17 cellular contexts compared by ENCODE assay signal in genomic region chr2:119523383-119523958, GRCh38. TPM values are rescaled to one million over a fixed set of nuclear protein-coding genes. Genes with fewer than 3 reads are reported as not detected.
DNase-seq lines count a peak whose midpoint lies in the region; ATAC-seq, FAIRE-seq and TF ChIP-seq lines count a peak whose summit lies in the region.
"Had no signal": no experiment of that assay in that cellular context is flagged by ENCODE, and none has a peak within 500 bp of the region (broad histone marks: within the 10 kb centered on the region; RNA-seq: fewer than 3 reads in every experiment).

No MANE protein-coding gene starts in this region.

- H4K5ac ChIP-seq in H9 (ENCODE audit: insufficient read length, low read depth, low read length): no peak overlapping the region

- TF ChIP-seq POLR2A in body of pancreas (IDR thresholded peaks at IDR 0.05): no peak

- H3K14ac ChIP-seq in H9 (ENCODE audit: insufficient read depth, low read length): no peak overlapping the region

- peaks cover 8% of the 10 kb centered on the region for H3K23me2 ChIP-seq in H9 (ENCODE audit: insufficient read length, low read depth, low read length, poor library complexity, severe bottlenecking)

- H3K4me1 ChIP-seq in H9 (ENCODE audit: insufficient read depth, low read length): no peaks in the 10 kb centered on the region
- H3K4me1 ChIP-seq in body of pancreas: peaks cover 57% of the 10 kb centered on the region
- H3K4me1 ChIP-seq in iPS-20b (ENCODE audit: insufficient read depth, low read length): peaks cover 13% of the 10 kb centered on the region
- no peaks in the 10 kb centered on the region for H3K4me1 ChIP-seq in pancreas
- H3K4me1 ChIP-seq: BLaER1 treated with 17β-estradiol and CSF1 and Interleukin-3, amounts not matched to agents 10 nM and 100 nM; right atrium auricular region had no signal

- peaks cover 31 to 42% of the 10 kb centered on the region in 2 experiments for H3K4me1 Mint-ChIP-seq in H9
- no peaks in the 10 kb centered on the region for H3K4me1 Mint-ChIP-seq in HFFc6 (ENCODE audit: low read depth)

- no peaks in the 10 kb centered on the region for H3K36me3 ChIP-seq in body of pancreas (replicated peaks in 1 of 2; ENCODE audit: insufficient read depth in 1 of 2, low read depth in 2 of 2)
- no peaks in the 10 kb centered on the region for H3K36me3 ChIP-seq in iPS-20b (ENCODE audit: insufficient read depth, low read depth, low read length)
- no peaks in the 10 kb centered on the region for H3K36me3 ChIP-seq in pancreas
- H3K36me3 ChIP-seq: BLaER1 treated with 17β-estradiol and CSF1 and Interleukin-3, amounts not matched to agents 10 nM and 100 nM; right atrium auricular region had no signal

- H3K27me3 Mint-ChIP-seq in H9 (ENCODE audit: low read depth) (peaks cover 73% of the 10 kb centered on the region), HFFc6 (ENCODE audit: insufficient read depth) (peaks cover 32% of the 10 kb centered on the region)

- peak overlapping the region; percentile 47 for H3K4me2 ChIP-seq in H9 (ENCODE audit: insufficient read depth, insufficient read length, low read length)
- H3K4me2 ChIP-seq: BLaER1 treated with 17β-estradiol and CSF1 and Interleukin-3, amounts not matched to agents 10 nM and 100 nM had no signal

- H2AK5ac ChIP-seq in H9 (ENCODE audit: insufficient read length, low read length): no peak overlapping the region

- intact Hi-C loops in body of pancreas (cut with DNase I): no loop called here
- intact Hi-C loops in pancreas (cut with DNase I): loop anchor here in 1 of 3 donors (5.0 kb wide), 1 partner anchor 134 kb away; no protein-coding TSS in a partner anchor

- H3K27ac Mint-ChIP-seq in H9 (no peak overlapping the region; a peak in 1 of 7 replicates), HFFc6 (no peak overlapping the region)
- H3K27ac Mint-ChIP-seq: activated CD4-positive, alpha-beta memory T cell treated with anti-CD3 and anti-CD28 coated beads for 36 hours; activated T-cell treated with anti-CD3 and anti-CD28 coated beads, Interleukin-2, amount 50 U/mL, for 72 hours had no signal

- peaks cover 22% of the 10 kb centered on the region for H3K27me3 ChIP-seq in H9 (ENCODE audit: insufficient read depth, low read length)
- peaks cover 0 to 8% of the 10 kb centered on the region in 2 donors for H3K27me3 ChIP-seq in body of pancreas
- peaks cover 82% of the 10 kb centered on the region for H3K27me3 ChIP-seq in iPS-20b (ENCODE audit: insufficient read depth, low read length)
- H3K27me3 ChIP-seq in pancreas: peaks cover 0 to 4% (median 0%) of the 10 kb centered on the region in 4 donors
- H3K27me3 ChIP-seq: right atrium auricular region had no signal

- H3T11ph ChIP-seq in H9 (ENCODE audit: low read length): no peak overlapping the region

- H2BK20ac ChIP-seq in H9 (ENCODE audit: low read depth, low read length, poor library complexity, severe bottlenecking): no peak overlapping the region

- no peaks in the 10 kb centered on the region for H3K79me1 ChIP-seq in H9 (ENCODE audit: insufficient read depth, low read depth, low read length, poor library complexity, severe bottlenecking)

- WGBS in H9 (ENCODE audit: extremely low coverage, insufficient read length, low lambda C conversion rate): no CpG with 5 or more reads among the region's 23 CpGs
- WGBS in body of pancreas, 2 donors: 6 to 7% methylated on average over 23 of the region's 23 CpGs
- 4% methylated on average over 23 of the region's 23 CpGs for WGBS in pancreas, 2 donors

- H3K9ac ChIP-seq in H9 (ENCODE audit: extremely low read depth, insufficient read length, low read length) (no peak overlapping the region), iPS-20b (ENCODE audit: low read depth, low read length) (no peak overlapping the region)
- H3K9ac ChIP-seq: BLaER1 treated with 17β-estradiol and CSF1 and Interleukin-3, amounts not matched to agents 10 nM and 100 nM had no signal

- no peak for FAIRE-seq in pancreas (lab: Jason Lieb, UNC)

- H2AFZ ChIP-seq in H9 (ENCODE audit: low read length): peak overlapping the region; percentile 25

- H3K18ac ChIP-seq in H9 (ENCODE audit: insufficient read length, low read depth, low read length): no peak overlapping the region

- H3K9me3 Mint-ChIP-seq in H9: peaks cover 0 to 4% of the 10 kb centered on the region in 2 experiments; a peak in 1 of 5 replicates
- no peaks in the 10 kb centered on the region for H3K9me3 Mint-ChIP-seq in HFFc6
- H3K9me3 Mint-ChIP-seq: activated CD4-positive, alpha-beta memory T cell treated with anti-CD3 and anti-CD28 coated beads for 36 hours; activated T-cell treated with anti-CD3 and anti-CD28 coated beads, Interleukin-2, amount 50 U/mL, for 72 hours had no signal

- ATAC-seq in body of pancreas (no peak), pancreas (peak in 2 of 4 donors; percentile 21 to 30), GM18858 (IDR thresholded peaks at IDR 0.05; ENCODE audit: unreplicated experiment) (no peak), HG02840 (IDR thresholded peaks at IDR 0.05; ENCODE audit: low FRiP score, unreplicated experiment) (no peak)
- ATAC-seq: activated T-cell treated with anti-CD3 and anti-CD28 coated beads, Interleukin-2, amount 50 U/mL, for 72 hours had no signal

- no peak overlapping the region for H2BK5ac ChIP-seq in H9 (ENCODE audit: insufficient read length, low read length)

- no peak overlapping the region for H3K4ac ChIP-seq in H9 (ENCODE audit: low read depth, low read length)

- H2BK15ac ChIP-seq in H9 (ENCODE audit: low read depth, low read length): no peak overlapping the region

- H3K4me3 ChIP-seq in body of pancreas (peak overlapping the region in 1 of 2 donors; percentile 28), iPS-20b (ENCODE audit: low read length) (peak overlapping the region; percentile 57), pancreas (peak overlapping the region; percentile 31 to 57 (median 40))
- H3K4me3 ChIP-seq: BLaER1 treated with 17β-estradiol and CSF1 and Interleukin-3, amounts not matched to agents 10 nM and 100 nM had no signal

- DNase-seq in H9: no peak
- no peak for DNase-seq in body of pancreas
- DNase-seq in pancreas: no peak
- no peak for DNase-seq in HFFc6
- no peak for DNase-seq in glomerular visceral epithelial cell (ENCODE audit: extremely low spot score)
- DNase-seq: activated CD4-positive, alpha-beta memory T cell treated with anti-CD3 and anti-CD28 coated beads for 36 hours; activated T-cell treated with anti-CD3 and anti-CD28 coated beads, Interleukin-2, amount 50 U/mL, for 72 hours; DND-41; NCI-H1694 treated with DMSO at 0.1 percent for 48 hours; stimulated activated CD4-positive, alpha-beta T cell treated with anti-CD3 and anti-CD28 coated beads, Interleukin-2, amount 100 ng/mL, for 48 hours had no signal

- H2BK120ac ChIP-seq in H9 (ENCODE audit: low read depth, low read length, poor library complexity, severe bottlenecking): no peak overlapping the region

- H3K9me3 ChIP-seq in H9 (ENCODE audit: control insufficient read depth, low read depth, low read length): no peaks in the 10 kb centered on the region
- H3K9me3 ChIP-seq in body of pancreas: no peaks in the 10 kb centered on the region
- no peaks in the 10 kb centered on the region for H3K9me3 ChIP-seq in iPS-20b (ENCODE audit: insufficient read depth, low read depth, low read length)
- no peaks in the 10 kb centered on the region for H3K9me3 ChIP-seq in pancreas
- H3K9me3 ChIP-seq: right atrium auricular region had no signal

- H4K8ac ChIP-seq in H9 (replicated peaks; ENCODE audit: insufficient read length, low read depth, low read length): no peak overlapping the region

- H3K79me2 ChIP-seq in H9 (ENCODE audit: insufficient read depth, low read length): no peaks in the 10 kb centered on the region

- H3K27ac ChIP-seq in H9 (ENCODE audit: insufficient read length, low read depth, low read length) (no peak overlapping the region), body of pancreas (peak overlapping the region; percentile 66 to 87 (median 80)), iPS-20b (ENCODE audit: low read length) (no peak overlapping the region), pancreas (peak overlapping the region; percentile 67 to 88 (median 79))
- H3K27ac ChIP-seq: BLaER1 treated with 17β-estradiol and CSF1 and Interleukin-3, amounts not matched to agents 10 nM and 100 nM; right atrium auricular region had no signal

- TF ChIP-seq CTCF in H9 (conservative IDR thresholded peaks at IDR 0.05): no peak
- no peak for TF ChIP-seq CTCF in body of pancreas (IDR thresholded peaks at IDR 0.05)
- TF ChIP-seq CTCF in pancreas (IDR thresholded peaks at IDR 0.05): no peak
- TF ChIP-seq CTCF in HFFc6 (IDR thresholded peaks at IDR 0.05): no peak

- H3K4me3 Mint-ChIP-seq in H9: peak overlapping the region; percentile 62 to 82
- no peak overlapping the region for H3K4me3 Mint-ChIP-seq in HFFc6
- H3K4me3 Mint-ChIP-seq: activated CD4-positive, alpha-beta memory T cell treated with anti-CD3 and anti-CD28 coated beads for 36 hours; activated T-cell treated with anti-CD3 and anti-CD28 coated beads, Interleukin-2, amount 50 U/mL, for 72 hours had no signal

- H3K56ac ChIP-seq in H9 (ENCODE audit: insufficient read length, low read depth, low read length): no peak overlapping the region

- no peaks in the 10 kb centered on the region; a peak in 2 of 7 replicates for H3K36me3 Mint-ChIP-seq in H9 (ENCODE audit: insufficient read depth in 1 of 3, low read depth in 3 of 3)
- H3K36me3 Mint-ChIP-seq in HFFc6 (ENCODE audit: low read depth): no peaks in the 10 kb centered on the region
- H3K36me3 Mint-ChIP-seq: activated CD4-positive, alpha-beta memory T cell treated with anti-CD3 and anti-CD28 coated beads for 36 hours had no signal

- H2BK12ac ChIP-seq in H9 (ENCODE audit: insufficient read length, low read depth, low read length): no peak overlapping the region

- H3K23ac ChIP-seq in H9 (ENCODE audit: insufficient read length, low read depth, low read length): no peak overlapping the region

- H4K20me1 ChIP-seq in H9 (ENCODE audit: control insufficient read depth, insufficient read depth, insufficient read length): no peaks in the 10 kb centered on the region
- H4K20me1 ChIP-seq: BLaER1 treated with 17β-estradiol and CSF1 and Interleukin-3, amounts not matched to agents 10 nM and 100 nM had no signal

- H4K91ac ChIP-seq in H9 (ENCODE audit: insufficient read length, low read depth, low read length): no peak overlapping the region

RNA-seq across cellular contexts. Expression of gene SCTR, which starts 0.8 kb away (rescaled TPM):
- total RNA-seq in H9 (2021): not detected in 2 replicates
- 100 to 1,000 TPM in 1 of 2 donors, 10 to 100 TPM in 1; 69.0 to 183 TPM for total RNA-seq in body of pancreas
- total RNA-seq in pancreas: 10 to 100 TPM; 31.9 to 93.8 (median 69.0) TPM
- polyA plus RNA-seq in pancreas: 1,000 to 10,000 TPM; 1,078 to 1,263 TPM
- total RNA-seq in HFFc6 (2021; fragmentation: NEBNext Ultra II Directional; extraction: Animal tissue kit (Norgen Biotek cat#: 25700)): not detected
- total RNA-seq: activated CD4-positive, alpha-beta memory T cell treated with anti-CD3 and anti-CD28 coated beads for 36 hours; activated T-cell treated with anti-CD3 and anti-CD28 coated beads, Interleukin-2, amount 50 U/mL, for 72 hours; glomerular endothelial cell; right atrium auricular region; RPMI7951 had no signal

RNA-seq across cellular contexts. Expression of gene CFAP221, which starts 20.8 kb away (rescaled TPM):
- 0.20 and 0.46 TPM in 2 replicates for total RNA-seq in H9 (2021)
- 10 to 100 TPM; 12.2 to 21.5 TPM for total RNA-seq in body of pancreas
- 10 to 100 TPM; 10.1 to 24.3 (median 14.1) TPM for total RNA-seq in pancreas
- 10 to 100 TPM; 13.6 to 25.3 TPM for polyA plus RNA-seq in pancreas
- total RNA-seq in HFFc6 (2021; fragmentation: NEBNext Ultra II Directional; extraction: Animal tissue kit (Norgen Biotek cat#: 25700)): not detected
- total RNA-seq: activated CD4-positive, alpha-beta memory T cell treated with anti-CD3 and anti-CD28 coated beads for 36 hours; activated T-cell treated with anti-CD3 and anti-CD28 coated beads, Interleukin-2, amount 50 U/mL, for 72 hours; RPMI7951 had no signal

Comparison
In these comparisons a context has a peak if more than half of its experiments do, and no peak if none do; other contexts are left out.
1. H3K27ac ChIP-seq: peak in body of pancreas (4 of 4) and pancreas (4 of 4); none in H9 (single experiment) and iPS-20b (single experiment).
2. RNA of gene SCTR, which starts 0.8 kb away (total RNA-seq): 69.0 to 183 TPM in body of pancreas and 31.9 to 93.8 TPM in pancreas; not detected in H9 and not detected in HFFc6; every median in the first group is over 10 times any median in the second.